14 cellular contexts compared by ENCODE assay signal in the genomic region with DNA sequence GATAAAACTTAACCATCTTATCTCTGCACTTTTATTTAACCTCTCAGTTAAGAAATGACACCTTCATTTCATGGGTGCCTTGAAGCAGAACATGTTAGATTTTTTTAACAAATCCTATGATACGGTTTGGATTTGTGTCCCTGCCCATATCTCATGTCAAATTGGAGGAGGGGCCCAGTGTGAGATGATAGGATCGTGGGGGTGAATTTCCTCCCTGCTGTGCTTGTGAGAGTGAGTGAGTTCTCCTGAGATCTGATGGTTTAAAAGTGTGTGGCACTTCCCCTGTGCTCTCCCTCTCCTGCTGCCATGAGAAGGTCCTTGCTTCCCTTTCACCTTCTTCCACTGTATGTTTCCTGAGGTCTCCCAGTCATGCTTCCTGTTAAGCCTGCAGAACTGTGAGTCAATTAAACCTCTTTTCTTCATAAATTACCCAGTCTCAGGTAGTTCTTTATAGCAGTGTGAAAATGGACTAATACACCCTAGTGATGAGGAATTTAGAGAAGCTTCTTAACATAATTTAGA.
DNase-seq lines count a peak whose midpoint lies in the region; ATAC-seq and TF ChIP-seq lines count a peak whose summit lies in the region.
"Had no signal": no experiment of that assay in that cellular context is flagged by ENCODE, and none has a peak within 500 bp of the region (broad histone marks: within the 10 kb centered on the region; RNA-seq: fewer than 3 reads in every experiment).

No MANE protein-coding gene starts in this region.

- no peak overlapping the region for H3K27ac ChIP-seq in IMR-90 (ENCODE audit: insufficient read depth, low read length)
- H3K27ac ChIP-seq in mesendoderm (ENCODE audit: low read depth, low read length): peak overlapping the region; percentile 54
- H3K27ac ChIP-seq: PC-9 had no signal

- dilution Hi-C loops in IMR-90 (cut with HindIII; ENCODE audit: low sequenced_read_pairs, unreplicated experiment): no loop called here

- H2AK5ac ChIP-seq in IMR-90 (ENCODE audit: low read depth, low read length): peak overlapping the region; percentile 49; the same call in 1 of the 2 replicates
- H2AK5ac ChIP-seq in mesendoderm (ENCODE audit: low read length): no peak overlapping the region

- H4K5ac ChIP-seq in IMR-90 (ENCODE audit: low read depth, low read length) (no peak overlapping the region), mesendoderm (ENCODE audit: low read length) (no peak overlapping the region)

- H4K8ac ChIP-seq in IMR-90 (ENCODE audit: low read depth in 2 of 2, low read length in 2 of 2) (no peak overlapping the region), mesendoderm (ENCODE audit: low read depth, low read length) (no peak overlapping the region)

- DNase-seq in ELR (ENCODE audit: low read depth): peak; percentile 38
- DNase-seq in IMR-90: no peak
- no peak for DNase-seq in chondrocyte (ENCODE audit: low spot score)
- peak; percentile 82 for DNase-seq in mesendoderm
- DNase-seq in effector memory CD8-positive, alpha-beta T cell: no peak
- DNase-seq in activated CD8-positive, alpha-beta memory T cell treated with anti-CD3 and anti-CD28 coated beads, Interleukin-2, amount 10 ng/mL, durations not matched to agents 7 days and 5 days: no peak
- DNase-seq in mucosa of gallbladder (ENCODE audit: low spot score): no peak
- no peak for DNase-seq in cerebellum (ENCODE audit: low spot score)
- DNase-seq: CD4-positive, alpha-beta memory T cell; NCI-H146; NCI-H2227 treated with DMSO at 0.1 percent for 48 hours; PC-9 had no signal

- intact Hi-C loops in IMR-90 (cut with micrococcal nuclease): loop anchor here (5.0 kb wide), 1 partner anchor 95 kb away; the partner anchor contains the start of gene BCAT1

- no peaks in the 10 kb centered on the region for H3K9me3 ChIP-seq in IMR-90 (ENCODE audit: control insufficient read depth, insufficient read depth, low read length)

- H2BK15ac ChIP-seq in IMR-90 (ENCODE audit: low read depth, low read length): no peak overlapping the region
- H2BK15ac ChIP-seq in mesendoderm (replicated peaks; ENCODE audit: low read depth): no peak overlapping the region

- peaks cover 47% of the 10 kb centered on the region for H3K4me1 Mint-ChIP-seq in chondrocyte (ENCODE audit: low read depth)
- no peaks in the 10 kb centered on the region for H3K4me1 Mint-ChIP-seq in effector memory CD8-positive, alpha-beta T cell (ENCODE audit: low read depth in 2 of 2)
- peaks cover 6% of the 10 kb centered on the region for H3K4me1 Mint-ChIP-seq in activated CD8-positive, alpha-beta memory T cell treated with anti-CD3 and anti-CD28 coated beads, Interleukin-2, amount 10 ng/mL, durations not matched to agents 7 days and 5 days
- H3K4me1 Mint-ChIP-seq: B cell; CD4-positive, alpha-beta memory T cell had no signal

- H3K27ac Mint-ChIP-seq in chondrocyte (ENCODE audit: unreplicated experiment): peak overlapping the region; percentile 30
- H3K27ac Mint-ChIP-seq in effector memory CD8-positive, alpha-beta T cell: no peak overlapping the region
- no peak overlapping the region for H3K27ac Mint-ChIP-seq in activated CD8-positive, alpha-beta memory T cell treated with anti-CD3 and anti-CD28 coated beads, Interleukin-2, amount 10 ng/mL, durations not matched to agents 7 days and 5 days
- H3K27ac Mint-ChIP-seq: B cell; CD4-positive, alpha-beta memory T cell had no signal

- no peak overlapping the region for H2AK9ac ChIP-seq in IMR-90 (replicated peaks; ENCODE audit: low read depth, low read length, poor library complexity)

- CTCF ChIA-PET in IMR-90 (lab: Yijun Ruan, JAX): interaction anchor here (1.0 kb wide), 1 partner anchor 12 kb away, joined by 3 read pairs; no protein-coding TSS in a partner anchor
- CTCF ChIA-PET in activated CD8-positive, alpha-beta memory T cell treated with anti-CD3 and anti-CD28 coated beads, Interleukin-2, amount 10 ng/mL, durations not matched to agents 7 days and 5 days (lab: Charles Lee): interaction anchor here (0.9 to 1.6 kb wide), 5 partner anchors 9 to 111 kb away, joined by 3 to 4 read pairs (median 4); no protein-coding TSS in a partner anchor

- H3K4me1 ChIP-seq in IMR-90 (ENCODE audit: control insufficient read depth, insufficient read depth, low read length) (peaks cover 9% of the 10 kb centered on the region; the same call in 1 of the 2 replicates), mesendoderm (ENCODE audit: control insufficient read depth, low read depth, low read length) (peaks cover 9% of the 10 kb centered on the region)

- H3K27me3 ChIP-seq in IMR-90 (ENCODE audit: control insufficient read depth, insufficient read depth, low read length): no peaks in the 10 kb centered on the region
- H3K27me3 ChIP-seq in mesendoderm (ENCODE audit: insufficient read depth, low read length, poor library complexity): no peaks in the 10 kb centered on the region

- H3K36me3 ChIP-seq in IMR-90 (ENCODE audit: control insufficient read depth, insufficient read depth, low read length) (peaks cover 8% of the 10 kb centered on the region), mesendoderm (ENCODE audit: control insufficient read depth, insufficient read depth, low read length) (no peaks in the 10 kb centered on the region)

- no peak overlapping the region for H2BK120ac ChIP-seq in IMR-90 (ENCODE audit: low read depth, low read length)
- no peak overlapping the region for H2BK120ac ChIP-seq in mesendoderm (ENCODE audit: low read depth, low read length)

- no peak overlapping the region for H2BK5ac ChIP-seq in IMR-90 (ENCODE audit: low read depth, low read length, poor library complexity, severe bottlenecking)
- no peak overlapping the region for H2BK5ac ChIP-seq in mesendoderm (ENCODE audit: low read length)

- H3K27me3 Mint-ChIP-seq in chondrocyte (ENCODE audit: low read depth): no peaks in the 10 kb centered on the region
- H3K27me3 Mint-ChIP-seq in effector memory CD8-positive, alpha-beta T cell: peaks cover 0 to 6% of the 10 kb centered on the region in 2 donors
- peaks cover 2% of the 10 kb centered on the region for H3K27me3 Mint-ChIP-seq in activated CD8-positive, alpha-beta memory T cell treated with anti-CD3 and anti-CD28 coated beads, Interleukin-2, amount 10 ng/mL, durations not matched to agents 7 days and 5 days
- H3K27me3 Mint-ChIP-seq: B cell had no signal

- H3K4me3 Mint-ChIP-seq in chondrocyte (ENCODE audit: unreplicated experiment): no peak overlapping the region
- no peak overlapping the region for H3K4me3 Mint-ChIP-seq in effector memory CD8-positive, alpha-beta T cell
- no peak overlapping the region for H3K4me3 Mint-ChIP-seq in activated CD8-positive, alpha-beta memory T cell treated with anti-CD3 and anti-CD28 coated beads, Interleukin-2, amount 10 ng/mL, durations not matched to agents 7 days and 5 days
- H3K4me3 Mint-ChIP-seq: B cell; CD4-positive, alpha-beta memory T cell had no signal

- no TSS peak for BruUV-seq in IMR-90 (replicated peaks; lab: Mats Ljungman, UMichigan)

- H3K36me3 Mint-ChIP-seq in chondrocyte (ENCODE audit: low read depth): peaks cover 13% of the 10 kb centered on the region
- no peaks in the 10 kb centered on the region for H3K36me3 Mint-ChIP-seq in effector memory CD8-positive, alpha-beta T cell (ENCODE audit: insufficient read depth)
- H3K36me3 Mint-ChIP-seq in activated CD8-positive, alpha-beta memory T cell treated with anti-CD3 and anti-CD28 coated beads, Interleukin-2, amount 10 ng/mL, durations not matched to agents 7 days and 5 days: peaks cover 10% of the 10 kb centered on the region
- H3K36me3 Mint-ChIP-seq: CD4-positive, alpha-beta memory T cell had no signal

- peaks cover 7% of the 10 kb centered on the region for H3K9me3 Mint-ChIP-seq in chondrocyte (ENCODE audit: low read depth)
- H3K9me3 Mint-ChIP-seq in effector memory CD8-positive, alpha-beta T cell: no peaks in the 10 kb centered on the region
- no peaks in the 10 kb centered on the region for H3K9me3 Mint-ChIP-seq in activated CD8-positive, alpha-beta memory T cell treated with anti-CD3 and anti-CD28 coated beads, Interleukin-2, amount 10 ng/mL, durations not matched to agents 7 days and 5 days (ENCODE audit: low read depth)
- H3K9me3 Mint-ChIP-seq: CD4-positive, alpha-beta memory T cell had no signal

- no peak for TF ChIP-seq POLR2A in IMR-90 (IDR thresholded peaks at IDR 0.05; ENCODE audit: low read depth, low read length)

- POLR2A ChIA-PET in IMR-90 (lab: Charles Lee; ENCODE audit: unreplicated experiment): no interaction called here

- peaks cover 62 to 70% of the 10 kb centered on the region in 2 experiments for H3K79me1 ChIP-seq in IMR-90 (ENCODE audit: low read depth in 1 of 2, low read length in 2 of 2)
- H3K79me1 ChIP-seq in mesendoderm (ENCODE audit: low read length): peaks cover 14% of the 10 kb centered on the region

- no peak overlapping the region for H2AFZ ChIP-seq in IMR-90 (replicated peaks; ENCODE audit: low read length, poor library complexity)
- H2AFZ ChIP-seq: PC-9 had no signal

- no peak overlapping the region for H4K91ac ChIP-seq in IMR-90 (ENCODE audit: insufficient read depth, low read depth, low read length)

- no peak overlapping the region for H3K4me2 ChIP-seq in IMR-90 (ENCODE audit: low read depth, low read length)
- H3K4me2 ChIP-seq in mesendoderm (ENCODE audit: low read length): no peak overlapping the region
- H3K4me2 ChIP-seq: PC-9 had no signal

- TF ChIP-seq CTCF in IMR-90 (conservative IDR thresholded peaks at IDR 0.05; ENCODE audit: low read depth, low read length) (no peak), chondrocyte (IDR thresholded peaks at IDR 0.05) (no peak)

- no peak for ATAC-seq in IMR-90 (ENCODE audit: low read depth)
- no peak for ATAC-seq in effector memory CD8-positive, alpha-beta T cell (replicated peaks)
- no peak for ATAC-seq in activated CD8-positive, alpha-beta memory T cell treated with anti-CD3 and anti-CD28 coated beads, Interleukin-2, amount 10 ng/mL, durations not matched to agents 7 days and 5 days
- ATAC-seq: HepG2 had no signal

- H2BK20ac ChIP-seq in IMR-90 (ENCODE audit: low read depth, low read length): no peak overlapping the region

- H3K18ac ChIP-seq in IMR-90 (ENCODE audit: low read depth, low read length) (no peak overlapping the region), mesendoderm (ENCODE audit: low read length) (no peak overlapping the region)

- H3K4ac ChIP-seq in IMR-90 (ENCODE audit: low read depth, low read length): no peak overlapping the region
- H3K4ac ChIP-seq in mesendoderm (ENCODE audit: low read depth, low read length): no peak overlapping the region

- H3K9ac ChIP-seq in IMR-90 (ENCODE audit: low read depth, low read length) (no peak overlapping the region), mesendoderm (ENCODE audit: low read length) (no peak overlapping the region)

- H3K4me3 ChIP-seq in IMR-90 (ENCODE audit: insufficient read depth, low read depth, low read length) (no peak overlapping the region), mesendoderm (ENCODE audit: low read length) (no peak overlapping the region)
- H3K4me3 ChIP-seq: PC-9 had no signal

- in situ Hi-C loops in IMR-90 (cut with MboI; ENCODE audit: low sequenced_read_pairs): no loop called here

- peaks cover 2% of the 10 kb centered on the region for H3K79me2 ChIP-seq in mesendoderm (ENCODE audit: control insufficient read depth, insufficient read depth, low read length)

- H3K14ac ChIP-seq in IMR-90 (replicated peaks; ENCODE audit: low read depth, low read length): no peak overlapping the region

- H3K9me1 ChIP-seq in IMR-90 (ENCODE audit: insufficient read depth, low read length): peaks cover 7% of the 10 kb centered on the region

- no peak for TF ChIP-seq RAD21 in IMR-90 (IDR thresholded peaks at IDR 0.05; ENCODE audit: low read length)

- peaks cover 45% of the 10 kb centered on the region; the same call in 1 of the 2 replicates for H4K20me1 ChIP-seq in IMR-90 (ENCODE audit: insufficient read depth, low read length)

- H3K23ac ChIP-seq in IMR-90 (ENCODE audit: low read depth, low read length) (no peak overlapping the region), mesendoderm (ENCODE audit: low read length) (no peak overlapping the region)

- H3K56ac ChIP-seq in IMR-90 (ENCODE audit: extremely low read depth, insufficient read depth, low read length) (no peak overlapping the region), mesendoderm (ENCODE audit: low read length) (no peak overlapping the region)

- no CpG with 5 or more reads among the region's 2 CpGs for WGBS in IMR-90 (ENCODE audit: extremely low coverage in 2 of 2, insufficient read length in 1 of 2), 2 experiments
- WGBS in mesendoderm (ENCODE audit: extremely low coverage, insufficient coverage, low lambda C conversion rate): no CpG with 5 or more reads among the region's 2 CpGs

Comparison
In these comparisons a context has a peak if more than half of its experiments do, and no peak if none do; other contexts are left out.
1. DNase-seq: peak in ELR (single experiment) and mesendoderm (single experiment); none in IMR-90 (single experiment), chondrocyte (single experiment), effector memory CD8-positive, alpha-beta T cell (0 of 3), activated CD8-positive, alpha-beta memory T cell treated with anti-CD3 and anti-CD28 coated beads, Interleukin-2, amount 10 ng/mL, durations not matched to agents 7 days and 5 days (single experiment), mucosa of gallbladder (single experiment) and cerebellum (single experiment).